In genomic region chr19:4067396-4068057, GRCh38 we compare ENCODE assay signal across 8 cellular contexts. TPM values are rescaled to one million over a fixed set of nuclear protein-coding genes. Genes with fewer than 3 reads are reported as not detected.
DNase-seq lines count a peak whose midpoint lies in the region; ATAC-seq, FAIRE-seq and TF ChIP-seq lines count a peak whose summit lies in the region.

No MANE protein-coding gene starts in this region.

- ATAC-seq in IMR-90 (ENCODE audit: low read depth) (no peak), GM21576 (IDR thresholded peaks at IDR 0.05; ENCODE audit: unreplicated experiment) (no peak), GM21723 (IDR thresholded peaks at IDR 0.05; ENCODE audit: unreplicated experiment) (no peak)
- ATAC-seq in stimulated activated naive CD8-positive, alpha-beta T cell treated with anti-CD3 and anti-CD28 coated beads, Interleukin-15, amount 100 ng/mL, for 72 hours: peak; percentile 7

- H3K9me3 ChIP-seq in BLaER1 (no peaks in the 10 kb centered on the region), IMR-90 (ENCODE audit: control insufficient read depth, insufficient read depth, low read length) (no peaks in the 10 kb centered on the region)

- H4K5ac ChIP-seq in IMR-90 (ENCODE audit: low read depth, low read length): 0 out of 2 replicates have a peak overlapping the region, but pooled peaks have one; percentile 8

- DNase-seq in IMR-90: no peak
- DNase-seq in astrocyte of the cerebellum (ENCODE audit: low read depth): no peak
- peak; percentile 45 for DNase-seq in iPS-NIHi11 (ENCODE audit: low spot score)
- DNase-seq in stimulated activated naive CD8-positive, alpha-beta T cell treated with anti-CD3 and anti-CD28 coated beads, Interleukin-15, amount 100 ng/mL, for 72 hours: peak in 1 of 2 donors; percentile 72
- DNase-seq in RCC 7860 (ENCODE audit: low spot score): no peak

- peaks cover 27% of the 10 kb centered on the region for H4K20me1 ChIP-seq in BLaER1
- peaks cover 24% of the 10 kb centered on the region for H4K20me1 ChIP-seq in IMR-90 (ENCODE audit: insufficient read depth, low read length)

- no peaks in the 10 kb centered on the region for H3K9me1 ChIP-seq in IMR-90 (ENCODE audit: insufficient read depth, low read length)

- H2AK9ac ChIP-seq in IMR-90 (replicated peaks; ENCODE audit: low read depth, low read length, poor library complexity): peak overlapping the region; percentile 85

- peaks cover 38% of the 10 kb centered on the region for H3K4me1 Mint-ChIP-seq in stimulated activated naive CD8-positive, alpha-beta T cell treated with anti-CD3 and anti-CD28 coated beads, Interleukin-15, amount 100 ng/mL, for 72 hours

- peak overlapping the region; percentile 38; the same call in 1 of the 2 replicates for H3K4ac ChIP-seq in IMR-90 (ENCODE audit: low read depth, low read length)

- H3K9ac ChIP-seq in BLaER1 (peak overlapping the region; percentile 93), IMR-90 (ENCODE audit: low read depth, low read length) (peak overlapping the region; percentile 55)

- CTCF ChIA-PET in IMR-90 (lab: Yijun Ruan, JAX): no interaction called here

- FAIRE-seq in RCC 7860 (lab: Jason Lieb, UNC): no peak

- H3K4me3 ChIP-seq in BLaER1 (peak overlapping the region; percentile 89), IMR-90 (ENCODE audit: insufficient read depth, low read depth, low read length) (peak overlapping the region; percentile 56), astrocyte of the cerebellum (ENCODE audit: low read depth, low read length) (peak overlapping the region; percentile 61)

- dilution Hi-C loops in IMR-90 (cut with HindIII; ENCODE audit: low sequenced_read_pairs, unreplicated experiment): no loop called here

- H3K27ac ChIP-seq in BLaER1 (peak overlapping the region; percentile 90), IMR-90 (ENCODE audit: insufficient read depth, low read length) (peak overlapping the region; percentile 38)

- no peak overlapping the region for H2BK20ac ChIP-seq in IMR-90 (ENCODE audit: low read depth, low read length)

- BruUV-seq in IMR-90 (replicated peaks; lab: Mats Ljungman, UMichigan): no TSS peak

- peak overlapping the region; percentile 66 for H2BK5ac ChIP-seq in IMR-90 (ENCODE audit: low read depth, low read length, poor library complexity, severe bottlenecking)

- in situ Hi-C loops in IMR-90 (cut with MboI; ENCODE audit: low sequenced_read_pairs): no loop called here
- in situ Hi-C loops in astrocyte of the cerebellum (cut with HindIII; ENCODE audit: low sequenced_read_pairs): loop anchor here (10.0 kb wide), 1 partner anchor 137 kb away; no protein-coding TSS in a partner anchor

- H3K4me1 ChIP-seq in BLaER1: peaks cover 38% of the 10 kb centered on the region
- H3K4me1 ChIP-seq in IMR-90 (ENCODE audit: control insufficient read depth, insufficient read depth, low read length): peaks cover 10% of the 10 kb centered on the region

- H4K8ac ChIP-seq in IMR-90 (ENCODE audit: low read depth in 2 of 2, low read length in 2 of 2): peak overlapping the region; percentile 69 to 85; a peak in 3 of 4 replicates

- no peaks in the 10 kb centered on the region for H3K9me3 Mint-ChIP-seq in stimulated activated naive CD8-positive, alpha-beta T cell treated with anti-CD3 and anti-CD28 coated beads, Interleukin-15, amount 100 ng/mL, for 72 hours

- H2BK120ac ChIP-seq in IMR-90 (ENCODE audit: low read depth, low read length): no peak overlapping the region

- H3K27ac Mint-ChIP-seq in stimulated activated naive CD8-positive, alpha-beta T cell treated with anti-CD3 and anti-CD28 coated beads, Interleukin-15, amount 100 ng/mL, for 72 hours: peak overlapping the region in 1 of 2 donors; percentile 77

- H3K27me3 Mint-ChIP-seq in stimulated activated naive CD8-positive, alpha-beta T cell treated with anti-CD3 and anti-CD28 coated beads, Interleukin-15, amount 100 ng/mL, for 72 hours: no peaks in the 10 kb centered on the region

- peak overlapping the region; percentile 77 to 88 for H3K4me3 Mint-ChIP-seq in stimulated activated naive CD8-positive, alpha-beta T cell treated with anti-CD3 and anti-CD28 coated beads, Interleukin-15, amount 100 ng/mL, for 72 hours

- H3K56ac ChIP-seq in IMR-90 (ENCODE audit: extremely low read depth, insufficient read depth, low read length): peak overlapping the region; percentile 6; the same call in 1 of the 2 replicates

- H2AFZ ChIP-seq in IMR-90 (replicated peaks; ENCODE audit: low read length, poor library complexity): peak overlapping the region; percentile 88

- peak overlapping the region; percentile 43; the same call in 1 of the 2 replicates for H2AK5ac ChIP-seq in IMR-90 (ENCODE audit: low read depth, low read length)

- WGBS in IMR-90 (ENCODE audit: extremely low coverage in 2 of 2, insufficient read length in 1 of 2), 2 experiments: 3% methylated on average over 8 of the region's 58 CpGs; no CpG with 5 or more reads in 1 of the 2 experiments

- H3K23ac ChIP-seq in IMR-90 (ENCODE audit: low read depth, low read length): peak overlapping the region; percentile 52; the same call in 1 of the 2 replicates

- TF ChIP-seq CTCF in IMR-90 (conservative IDR thresholded peaks at IDR 0.05; ENCODE audit: low read depth, low read length) (no peak), astrocyte of the cerebellum (IDR thresholded peaks at IDR 0.05; ENCODE audit: low read depth, low read length, missing control alignments) (no peak)

- intact Hi-C loops in IMR-90 (cut with micrococcal nuclease): loop anchor here (5.0 kb wide), 1 partner anchor 120 kb away; no protein-coding TSS in a partner anchor

- no peak for TF ChIP-seq POLR2A in IMR-90 (IDR thresholded peaks at IDR 0.05; ENCODE audit: low read depth, low read length)

- H3K79me1 ChIP-seq in IMR-90 (ENCODE audit: low read depth in 1 of 2, low read length in 2 of 2): peaks cover 3 to 11% of the 10 kb centered on the region in 2 experiments; a peak in 2 of 4 replicates

- H4K91ac ChIP-seq in IMR-90 (ENCODE audit: insufficient read depth, low read depth, low read length): no peak overlapping the region

- H3K27me3 ChIP-seq in BLaER1: no peaks in the 10 kb centered on the region
- no peaks in the 10 kb centered on the region for H3K27me3 ChIP-seq in IMR-90 (ENCODE audit: control insufficient read depth, insufficient read depth, low read length)

- H2BK15ac ChIP-seq in IMR-90 (ENCODE audit: low read depth, low read length): no peak overlapping the region

- H3K4me2 ChIP-seq in BLaER1 (peak overlapping the region; percentile 93), IMR-90 (ENCODE audit: low read depth, low read length) (peak overlapping the region; percentile 74)

- POLR2A ChIA-PET in IMR-90 (lab: Charles Lee; ENCODE audit: unreplicated experiment): interaction anchor here (0.5 to 0.6 kb wide), 2 partner anchors 82 to 350 kb away, joined by 4 to 5 read pairs; no protein-coding TSS in a partner anchor

- H3K14ac ChIP-seq in IMR-90 (replicated peaks; ENCODE audit: low read depth, low read length): peak overlapping the region; percentile 42; the same call in 1 of the 2 replicates

- no peak overlapping the region; the same call in 1 of the 2 replicates for H3K18ac ChIP-seq in IMR-90 (ENCODE audit: low read depth, low read length)

- no peak for TF ChIP-seq RAD21 in IMR-90 (IDR thresholded peaks at IDR 0.05; ENCODE audit: low read length)

- H3K36me3 ChIP-seq in BLaER1: peaks cover 15% of the 10 kb centered on the region
- peaks cover 13% of the 10 kb centered on the region; the same call in 1 of the 2 replicates for H3K36me3 ChIP-seq in IMR-90 (ENCODE audit: control insufficient read depth, insufficient read depth, low read length)

TF ChIP-seq in IMR-90, 13 proteins besides CTCF, POLR2A, EP300 and RAD21 (continues in another document):
- TF ChIP-seq, protein P1, sequence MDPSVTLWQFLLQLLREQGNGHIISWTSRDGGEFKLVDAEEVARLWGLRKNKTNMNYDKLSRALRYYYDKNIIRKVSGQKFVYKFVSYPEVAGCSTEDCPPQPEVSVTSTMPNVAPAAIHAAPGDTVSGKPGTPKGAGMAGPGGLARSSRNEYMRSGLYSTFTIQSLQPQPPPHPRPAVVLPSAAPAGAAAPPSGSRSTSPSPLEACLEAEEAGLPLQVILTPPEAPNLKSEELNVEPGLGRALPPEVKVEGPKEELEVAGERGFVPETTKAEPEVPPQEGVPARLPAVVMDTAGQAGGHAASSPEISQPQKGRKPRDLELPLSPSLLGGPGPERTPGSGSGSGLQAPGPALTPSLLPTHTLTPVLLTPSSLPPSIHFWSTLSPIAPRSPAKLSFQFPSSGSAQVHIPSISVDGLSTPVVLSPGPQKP (IDR thresholded peaks at IDR 0.05; ENCODE audit: borderline replicate concordance, low read depth, low read length): no peak
- TF ChIP-seq RCOR1 (IDR thresholded peaks at IDR 0.05; ENCODE audit: insufficient replicate concordance, low read length): no peak
- no peak for TF ChIP-seq MXI1 (IDR thresholded peaks at IDR 0.05; ENCODE audit: borderline replicate concordance, low read depth, low read length)
- no peak for TF ChIP-seq CHD1 (IDR thresholded peaks at IDR 0.05; ENCODE audit: low read depth, low read length)
- TF ChIP-seq RFX5 (IDR thresholded peaks at IDR 0.05; ENCODE audit: low read depth, low read length): no peak
- TF ChIP-seq FOS (IDR thresholded peaks at IDR 0.05; ENCODE audit: low read depth, low read length): no peak
- no peak for TF ChIP-seq BHLHE40 (IDR thresholded peaks at IDR 0.05; ENCODE audit: low read depth, low read length)
- TF ChIP-seq MAZ (IDR thresholded peaks at IDR 0.05; ENCODE audit: borderline replicate concordance, low read depth, low read length): no peak
- TF ChIP-seq USF2 (IDR thresholded peaks at IDR 0.05; ENCODE audit: low read depth, low read length): no peak
- no peak for TF ChIP-seq NFE2L2 (IDR thresholded peaks at IDR 0.05; ENCODE audit: low read depth, low read length)

RNA-seq across cellular contexts. Expression of gene ZBTB7A, which starts 0.8 kb away (rescaled TPM):
- total RNA-seq in IMR-90 (2012; rRNA removed): 3.2 and 4.2 TPM in 2 replicates
- 10.3 and 14.7 TPM in 2 replicates for polyA plus RNA-seq in IMR-90 (2012; rRNA removed)
- 6.9 and 17.2 TPM in 2 replicates for polyA plus RNA-seq in IMR-90 (2012; cell fraction: cytosol; rRNA removed)
- 22.8 and 55.1 TPM in 2 replicates for polyA plus RNA-seq in IMR-90 (2012; cell fraction: nucleus; rRNA removed; ENCODE audit: low replicate concordance)

RNA-seq across cellular contexts. Expression of gene MAP2K2, which starts 56.4 kb away (rescaled TPM):
- 107 and 115 TPM in 2 replicates for total RNA-seq in IMR-90 (2012; rRNA removed)
- 151 and 196 TPM in 2 replicates for polyA plus RNA-seq in IMR-90 (2012; rRNA removed)
- polyA plus RNA-seq in IMR-90 (2012; cell fraction: cytosol; rRNA removed): 175 and 201 TPM in 2 replicates
- 144 and 291 TPM in 2 replicates for polyA plus RNA-seq in IMR-90 (2012; cell fraction: nucleus; rRNA removed; ENCODE audit: low replicate concordance)

RNA-seq across cellular contexts. Expression of gene PIAS4, which starts 60.0 kb away (rescaled TPM):
- total RNA-seq in IMR-90 (2012; rRNA removed): 10.8 and 13.6 TPM in 2 replicates
- polyA plus RNA-seq in IMR-90 (2012; rRNA removed): 12.1 and 16.6 TPM in 2 replicates
- polyA plus RNA-seq in IMR-90 (2012; cell fraction: cytosol; rRNA removed): 11.9 and 21.3 TPM in 2 replicates
- polyA plus RNA-seq in IMR-90 (2012; cell fraction: nucleus; rRNA removed; ENCODE audit: low replicate concordance): 12.0 and 20.3 TPM in 2 replicates
